ENCODE assay signal across 2 cellular contexts in the genomic region with DNA sequence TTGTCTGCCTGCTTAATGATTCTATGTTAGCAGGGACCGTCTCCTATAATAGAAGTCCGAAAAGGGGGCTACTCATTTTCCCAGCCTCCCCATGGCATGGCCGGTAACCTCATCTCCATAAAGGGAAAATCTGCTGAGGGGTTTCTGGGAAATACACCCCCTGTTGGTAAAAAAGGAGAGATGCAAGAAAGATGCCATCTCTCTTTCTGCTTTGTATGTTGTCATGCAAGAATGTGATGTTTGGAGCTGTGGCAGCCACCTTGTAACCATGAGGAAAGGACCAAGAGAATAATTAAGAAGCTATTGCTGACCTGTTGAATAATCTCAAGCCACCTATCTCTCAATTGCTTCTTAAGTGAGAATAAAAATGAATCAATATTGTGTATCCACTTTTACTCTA.
TF ChIP-seq lines count a peak whose summit lies in the region.

No MANE protein-coding gene starts in this region.

TF ChIP-seq in HCT116, 20 proteins besides CTCF, POLR2A, EP300 and RAD21:
- TF ChIP-seq CEBPB (IDR thresholded peaks at IDR 0.05; ENCODE audit: low read depth), result no peak

TF ChIP-seq in H1, 55 proteins besides CTCF, POLR2A, EP300 and RAD21:
- no peak for TF ChIP-seq SP2 (IDR thresholded peaks at IDR 0.05; ENCODE audit: low read length)
- 0 out of 2 replicates have a peak, but pooled peaks have one; percentile 23 for TF ChIP-seq KDM1A (IDR thresholded peaks at IDR 0.05; ENCODE audit: borderline replicate concordance, low read length)
